In the genomic region with DNA sequence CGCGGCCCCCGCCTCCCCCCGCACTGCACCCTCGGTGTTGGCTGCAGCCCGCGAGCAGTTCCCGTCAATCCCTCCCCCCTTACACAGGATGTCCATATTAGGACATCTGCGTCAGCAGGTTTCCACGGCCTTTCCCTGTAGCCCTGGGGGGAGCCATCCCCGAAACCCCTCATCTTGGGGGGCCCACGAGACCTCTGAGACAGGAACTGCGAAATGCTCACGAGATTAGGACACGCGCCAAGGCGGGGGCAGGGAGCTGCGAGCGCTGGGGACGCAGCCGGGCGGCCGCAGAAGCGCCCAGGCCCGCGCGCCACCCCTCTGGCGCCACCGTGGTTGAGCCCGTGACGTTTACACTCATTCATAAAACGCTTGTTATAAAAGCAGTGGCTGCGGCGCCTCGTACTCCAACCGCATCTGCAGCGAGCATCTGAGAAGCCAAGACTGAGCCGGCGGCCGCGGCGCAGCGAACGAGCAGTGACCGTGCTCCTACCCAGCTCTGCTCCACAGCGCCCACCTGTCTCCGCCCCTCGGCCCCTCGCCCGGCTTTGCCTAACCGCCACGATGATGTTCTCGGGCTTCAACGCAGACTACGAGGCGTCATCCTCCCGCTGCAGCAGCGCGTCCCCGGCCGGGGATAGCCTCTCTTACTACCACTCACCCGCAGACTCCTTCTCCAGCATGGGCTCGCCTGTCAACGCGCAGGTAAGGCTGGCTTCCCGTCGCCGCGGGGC, we compare ENCODE assay signal across 8 cellular contexts. TPM values are rescaled to one million over a fixed set of nuclear protein-coding genes. Genes with fewer than 3 reads are reported as not detected.
DNase-seq lines count a peak whose midpoint lies in the region; TF ChIP-seq lines count a peak whose summit lies in the region.

A gene (plus strand): TSS at position 407 of the 731 bp plus-strand sequence. CDS start 155 bp downstream, at position 562.

- CTCF ChIA-PET in HEK293T (lab: Yijun Ruan, JAX): no interaction called here

- H3K9me3 ChIP-seq in SJCRH30 (replicated peaks) (no peaks in the 10 kb centered on the region), neuron (ENCODE audit: low read length) (no peaks in the 10 kb centered on the region)

- peak within 1 kb of the TSS; percentile 98 for H3K27ac ChIP-seq in SJCRH30

- H3K4me1 ChIP-seq in SJCRH30 (peaks cover 3% of the 10 kb centered on the region; the same call in 1 of the 2 replicates), neuron (ENCODE audit: insufficient read depth, low read length) (peaks cover 45% of the 10 kb centered on the region)

- peak; percentile 97 for DNase-seq in GM03348 (ENCODE audit: low spot score)
- DNase-seq in HEK293T (ENCODE audit: extremely low spot score): peak; percentile 94
- DNase-seq in MV-4-11 (lab: John Stamatoyannopoulos, UW): peak; percentile 85
- peak; percentile 91 to 94 for DNase-seq in SJCRH30
- peak; percentile 83 to 90 (median 88) for DNase-seq in activated naive CD4-positive, alpha-beta T cell (lab: John Stamatoyannopoulos, UW)
- peak; percentile 92 for DNase-seq in foreskin melanocyte
- peak; percentile 93 for DNase-seq in stromal cell of bone marrow (ENCODE audit: low read depth)

- H3K27me3 ChIP-seq in SJCRH30 (no peaks in the 10 kb centered on the region), neuron (ENCODE audit: insufficient read depth, low read length) (no peaks in the 10 kb centered on the region)

- H3K36me3 ChIP-seq in SJCRH30 (no peaks in the 10 kb centered on the region), neuron (ENCODE audit: insufficient read depth, low read length) (peaks cover 7% of the 10 kb centered on the region)

- H2AFZ ChIP-seq in neuron (ENCODE audit: low read depth, low read length): peak within 1 kb of the TSS; percentile 86

- H3K4me3 ChIP-seq in SJCRH30: peak within 1 kb of the TSS; percentile 65
- H3K4me3 ChIP-seq in neuron (ENCODE audit: low read length): peak within 1 kb of the TSS; percentile 59

- POLR2A ChIA-PET in HEK293T (lab: Yijun Ruan, JAX): interaction anchor here (0.7 kb wide), 1 partner anchor 140 kb away, joined by 3 read pairs; no protein-coding TSS in a partner anchor

TF ChIP-seq in HEK293T, 16 proteins besides CTCF, POLR2A, EP300 and RAD21:
- TF ChIP-seq, protein P1, sequence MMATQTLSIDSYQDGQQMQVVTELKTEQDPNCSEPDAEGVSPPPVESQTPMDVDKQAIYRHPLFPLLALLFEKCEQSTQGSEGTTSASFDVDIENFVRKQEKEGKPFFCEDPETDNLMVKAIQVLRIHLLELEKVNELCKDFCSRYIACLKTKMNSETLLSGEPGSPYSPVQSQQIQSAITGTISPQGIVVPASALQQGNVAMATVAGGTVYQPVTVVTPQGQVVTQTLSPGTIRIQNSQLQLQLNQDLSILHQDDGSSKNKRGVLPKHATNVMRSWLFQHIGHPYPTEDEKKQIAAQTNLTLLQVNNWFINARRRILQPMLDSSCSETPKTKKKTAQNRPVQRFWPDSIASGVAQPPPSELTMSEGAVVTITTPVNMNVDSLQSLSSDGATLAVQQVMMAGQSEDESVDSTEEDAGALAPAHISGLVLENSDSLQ (IDR thresholded peaks at IDR 0.05): peak; percentile 42; the same call in 1 of the 2 replicates
- TF ChIP-seq HDGF (IDR thresholded peaks at IDR 0.05; ENCODE audit: borderline replicate concordance) (no peak), LEF1 (IDR thresholded peaks at IDR 0.05; ENCODE audit: borderline replicate concordance) (peak; percentile 86; the same call in 1 of the 2 replicates), SP1 (IDR thresholded peaks at IDR 0.05) (no peak), BHLHE40 (IDR thresholded peaks at IDR 0.05; ENCODE audit: borderline replicate concordance) (peak; percentile 97), SUZ12 (IDR thresholded peaks at IDR 0.05) (no peak), NFRKB (IDR thresholded peaks at IDR 0.05) (no peak), ZNF384 (IDR thresholded peaks at IDR 0.05) (no peak), L3MBTL2 (conservative IDR thresholded peaks at IDR 0.05) (peak; percentile 48; the same call in 1 of the 2 replicates), FOXA1 (IDR thresholded peaks at IDR 0.05) (no peak), ELF4 (IDR thresholded peaks at IDR 0.05) (peak; percentile 84), TARDBP (IDR thresholded peaks at IDR 0.05) (peak; percentile 51; the same call in 1 of the 2 replicates), FOXM1 (IDR thresholded peaks at IDR 0.05; ENCODE audit: borderline replicate concordance) (peak; percentile 98), ARNT (IDR thresholded peaks at IDR 0.05) (no peak), CTBP1 (IDR thresholded peaks at IDR 0.05; ENCODE audit: borderline replicate concordance) (no peak; the same call in 1 of the 2 replicates), FOXK2 (IDR thresholded peaks at IDR 0.05) (no peak)

RNA-seq across cellular contexts. Expression of the gene that starts here (rescaled TPM):
- total RNA-seq in SJCRH30 (2014; rRNA removed; shearing (Covaris generic)): 2.9 and 3.1 TPM in 2 replicates

Comparison
In these comparisons a context has a peak if more than half of its experiments do, and no peak if none do; other contexts are left out.
1. Peak in every context shown above with its lines: DNase-seq, H3K4me3 ChIP-seq and H3K27ac ChIP-seq.